ENCODE assay signal across 11 cellular contexts in genomic region chr7:105067691-105068090, GRCh38.
"Had no signal": no experiment of that assay in that cellular context is flagged by ENCODE, and none has a peak within 500 bp of the region (broad histone marks: within the 10 kb centered on the region; RNA-seq: fewer than 3 reads in every experiment).

No MANE protein-coding gene starts in this region.

- H3K4me1 Mint-ChIP-seq: stimulated activated memory B cell treated with anti-CD40 and anti-IgM and Interleukin-4, amounts not matched to agents 10 μg/mL and 1 μg/mL and 100 μg/mL, for 72 hours had no signal

- DNase-seq: activated CD4-positive, alpha-beta T cell treated with anti-CD3 and anti-CD28 coated beads, Interleukin-2, amount 10 ng/mL, durations not matched to agents 7 days and 5 days; activated gamma-delta T cell treated with Interleukin-2 at 50 U/mL for 16 hours; body of pancreas; foreskin keratinocyte; midbrain; pancreas; right lobe of liver; stimulated activated CD4-positive, alpha-beta T cell treated with anti-CD3 and anti-CD28 coated beads, Interleukin-4, amount 100 ng/mL, for 24 hours had no signal

- H3K27me3 Mint-ChIP-seq: activated CD4-positive, alpha-beta T cell treated with anti-CD3 and anti-CD28 coated beads, Interleukin-2, amount 10 ng/mL, durations not matched to agents 7 days and 5 days; stimulated activated memory B cell treated with anti-CD40 and anti-IgM and Interleukin-4, amounts not matched to agents 10 μg/mL and 1 μg/mL and 100 μg/mL, for 72 hours had no signal

- H3K9me3 ChIP-seq: body of pancreas, pancreas, right lobe of liver had no signal

- H3K27ac Mint-ChIP-seq: activated CD4-positive, alpha-beta T cell treated with anti-CD3 and anti-CD28 coated beads, Interleukin-2, amount 10 ng/mL, durations not matched to agents 7 days and 5 days; activated T-helper 1 cell treated with anti-CD3 and anti-CD28 coated beads, Interleukin-12 subunit alpha, Interleukin-12 subunit beta, Interleukin-2, Interleukin-4 antibody, amounts not matched to agents 30 ng/mL and 10 ng/mL and 1 ng/mL, durations not matched to agents 14 hours and 24 hours and 36 hours; stimulated activated memory B cell treated with anti-CD40 and anti-IgM and Interleukin-4, amounts not matched to agents 10 μg/mL and 1 μg/mL and 100 μg/mL, for 72 hours had no signal

- H3K27me3 ChIP-seq: body of pancreas, foreskin keratinocyte, pancreas, right lobe of liver had no signal

- ATAC-seq: body of pancreas; foreskin keratinocyte; right lobe of liver; stimulated activated memory B cell treated with anti-CD40 and anti-IgM and Interleukin-4, amounts not matched to agents 10 μg/mL and 1 μg/mL and 100 μg/mL, for 72 hours had no signal

- H3K27ac ChIP-seq: body of pancreas, foreskin keratinocyte, pancreas, right lobe of liver had no signal

- H3K4me3 ChIP-seq: body of pancreas, pancreas, right lobe of liver, smooth muscle cell had no signal

- H3K9me3 Mint-ChIP-seq: activated CD4-positive, alpha-beta T cell treated with anti-CD3 and anti-CD28 coated beads, Interleukin-2, amount 10 ng/mL, durations not matched to agents 7 days and 5 days; activated T-helper 1 cell treated with anti-CD3 and anti-CD28 coated beads, Interleukin-12 subunit alpha, Interleukin-12 subunit beta, Interleukin-2, Interleukin-4 antibody, amounts not matched to agents 30 ng/mL and 10 ng/mL and 1 ng/mL, durations not matched to agents 14 hours and 24 hours and 36 hours; stimulated activated memory B cell treated with anti-CD40 and anti-IgM and Interleukin-4, amounts not matched to agents 10 μg/mL and 1 μg/mL and 100 μg/mL, for 72 hours had no signal

- H3K4me1 ChIP-seq: body of pancreas, pancreas, right lobe of liver had no signal

- H3K4me2 ChIP-seq: smooth muscle cell had no signal

- H3K4me3 Mint-ChIP-seq: activated CD4-positive, alpha-beta T cell treated with anti-CD3 and anti-CD28 coated beads, Interleukin-2, amount 10 ng/mL, durations not matched to agents 7 days and 5 days; activated T-helper 1 cell treated with anti-CD3 and anti-CD28 coated beads, Interleukin-12 subunit alpha, Interleukin-12 subunit beta, Interleukin-2, Interleukin-4 antibody, amounts not matched to agents 30 ng/mL and 10 ng/mL and 1 ng/mL, durations not matched to agents 14 hours and 24 hours and 36 hours; stimulated activated memory B cell treated with anti-CD40 and anti-IgM and Interleukin-4, amounts not matched to agents 10 μg/mL and 1 μg/mL and 100 μg/mL, for 72 hours had no signal
